In the genomic region with DNA sequence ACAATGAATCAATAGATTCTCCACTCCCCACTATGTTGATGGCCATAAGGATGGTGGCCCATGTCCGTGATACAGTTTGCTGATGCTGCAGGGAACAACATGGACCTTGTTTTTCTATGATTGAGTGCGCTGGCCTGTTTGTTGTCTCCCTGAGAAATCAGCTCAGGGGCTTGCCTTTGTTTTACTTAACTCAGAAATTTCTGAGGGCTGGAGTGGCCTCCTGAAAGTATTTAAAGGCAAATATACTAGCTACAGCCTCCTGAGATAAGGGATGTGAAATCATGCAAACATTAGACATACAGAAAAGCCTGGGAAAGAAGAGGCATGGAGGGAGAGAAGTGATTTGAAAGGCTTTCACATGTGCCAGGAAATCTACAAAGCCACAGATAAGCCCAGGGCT, we compare ENCODE assay signal across 25 cellular contexts.
"Had no signal": no experiment of that assay in that cellular context is flagged by ENCODE, and none has a peak within 500 bp of the region (broad histone marks: within the 10 kb centered on the region; RNA-seq: fewer than 3 reads in every experiment).

No MANE protein-coding gene starts in this region.

- H3K27me3 ChIP-seq: cardiac muscle cell had no signal

- FAIRE-seq: astrocyte had no signal

- DNase-seq: activated CD4-positive, CD25-positive, alpha-beta regulatory T cell; activated CD8-positive, alpha-beta memory T cell treated with anti-CD3 and anti-CD28 coated beads, Interleukin-2, amount 50 U/mL, for 4 hours; activated CD8-positive, alpha-beta T cell treated with anti-CD3 and anti-CD28 coated beads for 36 hours; activated naive CD8-positive, alpha-beta T cell treated with anti-CD3 and anti-CD28 coated beads, Interleukin-2, amount 50 U/mL, for 24 hours; activated T-cell treated with anti-CD3 and anti-CD28 coated beads, Interleukin-2, amount 50 U/mL, for 1 hour; amygdala; NCI-H1092; NCI-H1417; NCI-H1930; NCI-H2171 treated with DMSO at 0.1 percent for 48 hours; NCI-H345; NCI-H510A; NCI-H526 treated with DMSO at 0.1 percent for 48 hours; NCI-H82; NK-92 treated with Interleukin-12 subunit alpha and Interleukin-12 subunit beta, amount 100 ng/mL, for 24 hours; T-cell had no signal

- H3K9ac ChIP-seq: KMS-11 had no signal

- H3K36me3 ChIP-seq: cardiac muscle cell had no signal

- H3K4me3 ChIP-seq: cardiac muscle cell, SK-N-MC had no signal

- H3K27me3 Mint-ChIP-seq: activated CD8-positive, alpha-beta T cell treated with anti-CD3 and anti-CD28 coated beads for 36 hours; activated naive CD8-positive, alpha-beta T cell treated with anti-CD3 and anti-CD28 coated beads, Interleukin-2, amount 50 U/mL, for 24 hours; T-cell had no signal

- H3K4me2 ChIP-seq: KMS-11 had no signal

- H3K4me3 Mint-ChIP-seq: activated CD8-positive, alpha-beta T cell treated with anti-CD3 and anti-CD28 coated beads for 36 hours; activated naive CD8-positive, alpha-beta T cell treated with anti-CD3 and anti-CD28 coated beads, Interleukin-2, amount 50 U/mL, for 24 hours; brain; T-cell had no signal

- ATAC-seq: activated CD8-positive, alpha-beta T cell treated with anti-CD3 and anti-CD28 coated beads for 36 hours; activated naive CD4-positive, alpha-beta T cell treated with anti-CD3 and anti-CD28 coated beads, Interleukin-2, amount 50 U/mL, for 72 hours; activated naive CD8-positive, alpha-beta T cell treated with anti-CD3 and anti-CD28 coated beads, Interleukin-2, amount 50 U/mL, for 24 hours; Panc1; Right ventricle myocardium inferior; T-cell had no signal

- H3K36me3 Mint-ChIP-seq: activated naive CD4-positive, alpha-beta T cell treated with anti-CD3 and anti-CD28 coated beads, Interleukin-2, amount 50 U/mL, for 72 hours; brain; T-cell had no signal

- H3K4me1 Mint-ChIP-seq: activated naive CD8-positive, alpha-beta T cell treated with anti-CD3 and anti-CD28 coated beads, Interleukin-2, amount 50 U/mL, for 24 hours; T-cell had no signal

- H3K27ac Mint-ChIP-seq: activated CD8-positive, alpha-beta T cell treated with anti-CD3 and anti-CD28 coated beads for 36 hours; activated naive CD4-positive, alpha-beta T cell treated with anti-CD3 and anti-CD28 coated beads, Interleukin-2, amount 50 U/mL, for 72 hours; activated naive CD8-positive, alpha-beta T cell treated with anti-CD3 and anti-CD28 coated beads, Interleukin-2, amount 50 U/mL, for 24 hours; brain; T-cell had no signal

- H3K27ac ChIP-seq: cardiac muscle cell, KMS-11, SK-N-MC, VCaP had no signal
